Comparison of ENCODE assay signal across 8 cellular contexts in the genomic region with DNA sequence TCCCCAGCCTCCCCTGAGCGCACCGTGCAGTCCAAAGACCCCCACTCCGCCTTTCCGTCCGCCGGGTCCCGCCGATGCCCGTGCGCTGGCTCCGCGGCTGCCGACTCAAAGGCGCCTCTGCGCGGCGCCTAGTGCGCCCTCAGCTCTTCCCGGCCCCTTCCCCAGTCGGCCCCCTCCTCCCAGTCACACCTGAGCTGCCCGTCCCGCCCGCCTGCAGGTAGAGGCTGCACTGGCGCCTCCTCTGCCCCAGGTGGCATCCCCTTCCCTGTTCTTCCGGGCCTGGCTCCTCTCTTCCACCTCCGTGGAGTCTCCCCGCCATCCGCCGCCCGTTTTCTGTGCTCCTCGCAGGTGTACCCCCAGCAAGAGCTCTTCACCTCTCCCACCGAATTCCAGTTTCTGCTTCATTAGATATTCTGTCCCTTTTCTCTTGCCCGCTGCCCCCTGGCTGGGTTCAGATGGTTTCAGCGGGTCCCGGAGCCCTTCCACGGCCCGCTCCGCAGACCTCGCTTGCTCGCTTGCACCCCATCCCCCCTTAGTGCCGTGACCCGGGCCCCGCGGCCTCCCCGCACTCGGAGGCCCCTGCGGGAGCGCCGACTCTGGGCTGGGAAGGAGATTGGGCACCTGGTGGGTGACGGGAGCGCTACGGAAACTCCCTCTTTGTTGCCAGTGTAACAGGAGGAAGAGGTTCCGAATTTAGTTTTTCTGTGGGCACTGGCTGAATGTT. TPM values are rescaled to one million over a fixed set of nuclear protein-coding genes. Genes with fewer than 3 reads are reported as not detected.
DNase-seq lines count a peak whose midpoint lies in the region; ATAC-seq and TF ChIP-seq lines count a peak whose summit lies in the region.

No MANE protein-coding gene starts in this region.

- no peak for TF ChIP-seq CTCF in Calu3 (IDR thresholded peaks at IDR 0.05; ENCODE audit: unreplicated experiment)
- TF ChIP-seq CTCF in KMS-11 (conservative IDR thresholded peaks at IDR 0.05; ENCODE audit: low read depth, low read length) = no peak
- no peak for TF ChIP-seq CTCF in SU-DHL-6 (IDR thresholded peaks at IDR 0.05; ENCODE audit: insufficient read depth, low read length, poor library complexity, severe bottlenecking)
- no peak for TF ChIP-seq CTCF in right atrium auricular region (IDR thresholded peaks at IDR 0.05)
- TF ChIP-seq CTCF in psoas muscle (IDR thresholded peaks at IDR 0.05) = no peak

- H3K9me3 Mint-ChIP-seq in Calu3 (ENCODE audit: low read depth, unreplicated experiment) = no peaks in the 10 kb centered on the region

- no peaks in the 10 kb centered on the region for H4K20me1 ChIP-seq in KMS-11 (ENCODE audit: insufficient read depth)
- no peaks in the 10 kb centered on the region for H4K20me1 ChIP-seq in SU-DHL-6 (ENCODE audit: low read depth, low read length)

- H3K27ac ChIP-seq in KMS-11 (peak overlapping the region; percentile 96), SU-DHL-6 (ENCODE audit: low read depth, low read length) (no peak overlapping the region), right atrium auricular region (peak overlapping the region; percentile 85), psoas muscle (peak overlapping the region; percentile 80)

- WGBS in psoas muscle, 3 donors = 0 to 1% (median 1%) methylated on average over 49 to 53 of the region's 53 CpGs

- H3K9ac ChIP-seq in KMS-11 (peak overlapping the region; percentile 91), SU-DHL-6 (ENCODE audit: low read length) (peak overlapping the region; percentile 62)

- H3K27ac Mint-ChIP-seq in Calu3 (ENCODE audit: unreplicated experiment) = peak overlapping the region; percentile 70

- 0 out of 2 replicates have a peak, but pooled peaks cover 2% of the 10 kb centered on the region for H3F3A ChIP-seq in SU-DHL-6 (ENCODE audit: insufficient read depth)

- ATAC-seq in GM21528 (IDR thresholded peaks at IDR 0.05; ENCODE audit: low FRiP score, unreplicated experiment) = peak; percentile 24
- peak; percentile 24 to 53 (median 33) for ATAC-seq in psoas muscle

- H3K36me3 ChIP-seq in KMS-11 (ENCODE audit: insufficient read depth) = no peaks in the 10 kb centered on the region
- H3K36me3 ChIP-seq in SU-DHL-6 (ENCODE audit: low read length) = no peaks in the 10 kb centered on the region
- no peaks in the 10 kb centered on the region for H3K36me3 ChIP-seq in right atrium auricular region
- H3K36me3 ChIP-seq in psoas muscle (ENCODE audit: insufficient read depth in 1 of 2, low read depth in 1 of 2) = no peaks in the 10 kb centered on the region

- peaks cover 24% of the 10 kb centered on the region for H3K36me3 Mint-ChIP-seq in Calu3 (ENCODE audit: insufficient read depth, unreplicated experiment)

- peak; percentile 78 for DNase-seq in Calu3
- peak in 50 of 56 donors; percentile 8 to 83 (median 38) for DNase-seq in amygdala (lab: John Stamatoyannopoulos, UW)
- no peak for DNase-seq in right atrium auricular region (ENCODE audit: low spot score)
- DNase-seq in psoas muscle = peak; percentile 43 to 64
- no peak for DNase-seq in epidermal melanocyte (ENCODE audit: insufficient read length, low spot score)

- H2AFZ ChIP-seq in KMS-11 (ENCODE audit: low read depth) = peak overlapping the region; percentile 79
- peak overlapping the region; percentile 97 for H2AFZ ChIP-seq in SU-DHL-6 (ENCODE audit: low read depth, low read length, severe bottlenecking)

- intact Hi-C loops in Calu3 (cut with micrococcal nuclease; ENCODE audit: unreplicated experiment) = loop anchor here (5.0 kb wide), 2 partner anchors 88 to 167 kb away; no protein-coding TSS in a partner anchor
- intact Hi-C loops in psoas muscle (cut with DNase I) = loop anchor here (5.0 kb wide), 2 partner anchors 167 to 318 kb away; a partner anchor contains a TSS

- peaks cover 53% of the 10 kb centered on the region for H3K79me2 ChIP-seq in KMS-11 (ENCODE audit: insufficient read depth, low read depth)
- H3K79me2 ChIP-seq in SU-DHL-6 (ENCODE audit: insufficient read depth, low read length) = no peaks in the 10 kb centered on the region

- H3K4me1 ChIP-seq in KMS-11 (ENCODE audit: low read depth, poor library complexity, severe bottlenecking) = peaks cover 55% of the 10 kb centered on the region
- H3K4me1 ChIP-seq in right atrium auricular region = peaks cover 0 to 46% of the 10 kb centered on the region in 2 donors
- H3K4me1 ChIP-seq in psoas muscle = peaks cover 9% of the 10 kb centered on the region

- no peaks in the 10 kb centered on the region for H3K9me3 ChIP-seq in SU-DHL-6 (ENCODE audit: insufficient read depth, low read length)
- H3K9me3 ChIP-seq in right atrium auricular region = no peaks in the 10 kb centered on the region
- no peaks in the 10 kb centered on the region for H3K9me3 ChIP-seq in psoas muscle

- H3K27me3 Mint-ChIP-seq in Calu3 (ENCODE audit: unreplicated experiment) = no peaks in the 10 kb centered on the region

- H3K9me2 ChIP-seq in SU-DHL-6 (replicated peaks; ENCODE audit: insufficient read depth, low read length) = no peaks in the 10 kb centered on the region

- H3K4me2 ChIP-seq in KMS-11 (peak overlapping the region; percentile 97), SU-DHL-6 (ENCODE audit: low read depth, low read length, poor library complexity, severe bottlenecking) (peak overlapping the region; percentile 81)

- H3K4me3 Mint-ChIP-seq in Calu3 (ENCODE audit: low read depth, unreplicated experiment) = peak overlapping the region; percentile 96

- peaks cover 7% of the 10 kb centered on the region for H3K4me1 Mint-ChIP-seq in Calu3 (ENCODE audit: low read depth, unreplicated experiment)

- H3K4me3 ChIP-seq in KMS-11 (IDR thresholded peaks at IDR 0.05; ENCODE audit: insufficient read depth, low read depth, low read length) = peak overlapping the region; percentile 21
- H3K4me3 ChIP-seq in SU-DHL-6 (ENCODE audit: insufficient read depth, low read length, poor library complexity, severe bottlenecking) = peak overlapping the region; percentile 97
- H3K4me3 ChIP-seq in right atrium auricular region = peak overlapping the region; percentile 89 to 93
- H3K4me3 ChIP-seq in psoas muscle = peak overlapping the region; percentile 83

- BruUV-seq in Calu3 (replicated peaks; lab: Mats Ljungman, UMichigan) = no TSS peak

- H3K27me3 ChIP-seq in KMS-11 (ENCODE audit: insufficient read depth, low read depth) = no peaks in the 10 kb centered on the region
- H3K27me3 ChIP-seq in SU-DHL-6 (ENCODE audit: low read length) = no peaks in the 10 kb centered on the region
- no peaks in the 10 kb centered on the region for H3K27me3 ChIP-seq in right atrium auricular region
- H3K27me3 ChIP-seq in psoas muscle (ENCODE audit: insufficient read depth in 3 of 3, low read length in 2 of 3) = no peaks in the 10 kb centered on the region

- CTCF ChIA-PET in Calu3 (lab: Charles Lee) = interaction anchor here (0.6 to 2.1 kb wide), 10 partner anchors 19 to 382 kb away, joined by 3 to 6 read pairs (median 4); no protein-coding TSS in a partner anchor

RNA-seq across cellular contexts. Expression of a gene that starts 0.7 kb away (rescaled TPM):
- 36.6 and 41.2 TPM in 2 replicates for total RNA-seq in Calu3 (2022)
- total RNA-seq in right atrium auricular region = 10 to 100 TPM; 10.7 to 19.5 TPM
- total RNA-seq in psoas muscle = 10 to 100 TPM in 2 of 4 donors, 1 to 10 TPM in 2; 7.0 to 18.9 (median 9.8) TPM
- 1 to 10 TPM; 3.3 to 6.3 (median 4.0) TPM for polyA plus RNA-seq in psoas muscle

Comparison
In these comparisons a context has a peak if more than half of its experiments do, and no peak if none do; other contexts are left out.
1. DNase-seq: peak in Calu3 (single experiment), amygdala (50 of 56) and psoas muscle (2 of 2); none in right atrium auricular region (single experiment) and epidermal melanocyte (single experiment).
2. H3K4me3 ChIP-seq: peak in every context shown above with its lines; median percentile 97 in SU-DHL-6; 91 in right atrium auricular region; 83 in psoas muscle; 21 in KMS-11.